Comparison of ENCODE assay signal across 15 cellular contexts in the genomic region with DNA sequence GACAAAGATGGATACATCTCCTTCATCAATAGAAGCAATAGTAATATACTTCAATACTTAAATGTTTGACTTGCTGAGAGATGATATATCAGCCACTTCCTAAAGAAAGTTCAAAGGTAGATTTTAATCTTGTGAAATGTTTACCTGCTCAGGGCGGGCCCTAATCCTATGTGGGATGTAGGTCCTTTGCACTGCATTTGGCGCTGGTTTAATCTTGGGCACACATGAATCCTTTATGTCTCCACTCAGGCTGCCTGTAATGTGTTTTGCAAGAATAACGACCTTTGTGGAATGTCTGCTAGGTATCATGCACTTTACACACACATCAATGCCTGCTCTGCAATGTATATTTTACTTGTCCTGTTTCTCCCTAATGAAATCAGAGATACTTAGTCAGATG.
DNase-seq lines count a peak whose midpoint lies in the region; TF ChIP-seq lines count a peak whose summit lies in the region.
"Had no signal": no experiment of that assay in that cellular context is flagged by ENCODE, and none has a peak within 500 bp of the region (broad histone marks: within the 10 kb centered on the region; RNA-seq: fewer than 3 reads in every experiment).

No MANE protein-coding gene starts in this region.

- DNase-seq in NCI-H82 (lab: John Stamatoyannopoulos, UW) (peak; percentile 1), NCI-H82 treated with DMSO at 0.1 percent for 48 hours (lab: John Stamatoyannopoulos, UW; ENCODE audit: unreplicated experiment) (no peak), HuH-7.5 (ENCODE audit: low spot score) (peak; percentile 27), hepatocyte (ENCODE audit: low spot score) (peak; percentile 16), transverse colon (peak; percentile 45), cerebellum (ENCODE audit: low spot score) (no peak), C1 segment of cervical spinal cord (lab: John Stamatoyannopoulos, UW) (no peak), posterior vena cava (ENCODE audit: low spot score) (no peak)
- DNase-seq: 8988T; CD8-positive, alpha-beta T cell; DMS 273 treated with DMSO at 0.1 percent for 48 hours; DND-41; H9 had no signal

- in situ Hi-C loops in transverse colon (cut with MboI; ENCODE audit: low pct_ligation_motif_present in 1 of 4, low pct_unique_long_range_greater_than_20kb in 1 of 4, low sequenced_read_pairs in 3 of 4) = no loop called here

- no peak overlapping the region for H3K27ac ChIP-seq in hepatocyte
- peak overlapping the region in 2 of 4 donors; percentile 18 to 61 for H3K27ac ChIP-seq in transverse colon
- H3K27ac ChIP-seq: BLaER1 had no signal

- no peak for TF ChIP-seq POLR2A in transverse colon (IDR thresholded peaks at IDR 0.05)

- no peak overlapping the region for H3K4me2 ChIP-seq in hepatocyte
- H3K4me2 ChIP-seq: BLaER1 had no signal

- H3K4me3 ChIP-seq in hepatocyte (no peak overlapping the region), transverse colon (no peak overlapping the region)
- H3K4me3 ChIP-seq: BLaER1, GM12878 had no signal

- H3K9me3 ChIP-seq in hepatocyte (ENCODE audit: low read depth) (no peaks in the 10 kb centered on the region), transverse colon (no peaks in the 10 kb centered on the region)
- H3K9me3 ChIP-seq: BLaER1 had no signal

- no peak overlapping the region for H2AFZ ChIP-seq in hepatocyte

- WGBS in hepatocyte (ENCODE audit: low lambda C conversion rate, missing lambda C conversion rate) = 44% methylated on average over 3 of the region's 3 CpGs
- WGBS in transverse colon (ENCODE audit: low coverage in 1 of 2), 2 donors = 0 to 29% methylated on average over 1 to 3 of the region's 3 CpGs

- no peak for TF ChIP-seq EP300 in transverse colon (IDR thresholded peaks at IDR 0.05; ENCODE audit: low read depth)

- no peaks in the 10 kb centered on the region for H4K20me1 ChIP-seq in hepatocyte (ENCODE audit: insufficient read depth, poor library complexity, severe bottlenecking)
- H4K20me1 ChIP-seq: BLaER1 had no signal

- no peak for TF ChIP-seq CTCF in hepatocyte (IDR thresholded peaks at IDR 0.05; ENCODE audit: poor library complexity)
- no peak for TF ChIP-seq CTCF in transverse colon (IDR thresholded peaks at IDR 0.05)

- H3K27me3 ChIP-seq in hepatocyte (no peaks in the 10 kb centered on the region), transverse colon (no peaks in the 10 kb centered on the region)
- H3K27me3 ChIP-seq: BLaER1 had no signal

- peaks cover 3% of the 10 kb centered on the region for H3K4me1 ChIP-seq in hepatocyte (ENCODE audit: insufficient read depth)
- peaks cover 0 to 7% (median 4%) of the 10 kb centered on the region in 4 donors for H3K4me1 ChIP-seq in transverse colon
- H3K4me1 ChIP-seq: BLaER1 had no signal

- no peaks in the 10 kb centered on the region for H3K9me2 ChIP-seq in hepatocyte (replicated peaks; ENCODE audit: insufficient read depth)

- intact Hi-C loops in transverse colon (cut with DNase I; ENCODE audit: low total_unique reads) = no loop called here
- intact Hi-C loops in posterior vena cava (cut with DNase I) = no loop called here

- H3K79me2 ChIP-seq in hepatocyte = no peaks in the 10 kb centered on the region

- H3K36me3 ChIP-seq in hepatocyte (replicated peaks; ENCODE audit: insufficient read depth, low read depth) = no peaks in the 10 kb centered on the region
- no peaks in the 10 kb centered on the region for H3K36me3 ChIP-seq in transverse colon
- H3K36me3 ChIP-seq: BLaER1 had no signal

Comparison
In these comparisons a context has a peak if more than half of its experiments do, and no peak if none do; other contexts are left out.
1. DNase-seq: peak in NCI-H82 (single experiment), HuH-7.5 (single experiment), hepatocyte (single experiment) and transverse colon (single experiment); none in NCI-H82 treated with DMSO at 0.1 percent for 48 hours (single experiment), cerebellum (single experiment), C1 segment of cervical spinal cord (0 of 14) and posterior vena cava (single experiment).